In the genomic region with DNA sequence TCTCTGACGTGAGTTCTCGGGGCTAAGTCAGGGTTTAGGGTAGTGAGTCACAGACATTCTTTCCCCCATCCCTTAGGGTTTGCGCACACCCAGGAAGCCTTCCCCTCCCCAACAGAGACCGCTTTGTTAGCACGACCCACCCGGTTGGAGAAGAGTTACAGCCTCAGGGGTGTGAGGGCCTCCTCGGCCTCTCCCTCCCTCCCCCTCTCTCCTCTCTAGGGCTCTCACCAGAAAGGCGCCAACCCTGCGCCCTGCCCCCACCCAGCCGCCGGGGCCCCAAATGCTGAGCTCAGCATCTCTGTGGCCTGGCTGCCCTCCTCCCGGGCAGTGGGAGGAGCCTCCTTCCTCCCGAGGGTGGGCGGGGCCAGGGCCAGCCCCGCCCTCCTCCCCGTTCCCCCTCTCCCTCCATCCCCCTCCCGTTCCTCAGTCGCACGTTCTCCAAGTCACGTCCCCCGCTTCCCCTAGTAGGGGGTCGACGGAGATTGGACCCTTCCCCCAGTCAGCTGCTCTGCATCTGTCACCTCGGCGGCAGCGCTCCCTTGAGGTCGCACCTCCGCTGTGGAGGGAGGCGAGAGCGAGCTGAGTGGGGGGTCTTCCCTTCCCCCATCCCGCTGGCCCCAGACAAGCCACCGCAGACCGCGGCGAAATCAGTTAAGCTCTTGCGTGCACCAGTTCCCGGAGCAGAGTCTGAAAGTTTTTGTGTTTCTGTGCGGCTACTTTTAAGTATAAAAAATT, we compare ENCODE assay signal across 8 cellular contexts. TPM values are rescaled to one million over a fixed set of nuclear protein-coding genes. Genes with fewer than 3 reads are reported as not detected.
A peak's percentile ranks its signal among the peaks of the same experiment; 100 is the strongest.
DNase-seq lines count a peak whose midpoint lies in the region; TF ChIP-seq lines count a peak whose summit lies in the region.

No MANE protein-coding gene starts in this region.

- H3K27me3 ChIP-seq in CD8-positive, alpha-beta memory T cell (ENCODE audit: insufficient read depth, low read length, poor library complexity, severe bottlenecking), result no peaks in the 10 kb centered on the region

- CTCF ChIA-PET in CD8-positive, alpha-beta memory T cell (lab: Charles Lee), result interaction anchor here (0.8 to 4.6 kb wide), 15 partner anchors 8 to 122 kb away, joined by 3 to 29 read pairs (median 4); a partner anchor contains a TSS

- H3K4me1 Mint-ChIP-seq in CD8-positive, alpha-beta memory T cell, result peaks cover 52 to 64% (median 63%) of the 10 kb centered on the region in 3 donors
- H3K4me1 Mint-ChIP-seq in neural crest cell, result peaks cover 56% of the 10 kb centered on the region

- TF ChIP-seq CTCF in GM20000 (IDR thresholded peaks at IDR 0.05; ENCODE audit: extremely low read depth, missing control alignments) (no peak), fibroblast of villous mesenchyme (IDR thresholded peaks at IDR 0.05; ENCODE audit: insufficient read depth, low read depth, low read length) (no peak), neural crest cell (conservative IDR thresholded peaks at IDR 0.05) (no peak)

- DNase-seq in CD8-positive, alpha-beta memory T cell, result peak; percentile 73 to 87 (median 78)
- DNase-seq in GM20000 (ENCODE audit: low spot score) (peak; percentile 86), HPDE6-E6E7 (ENCODE audit: extremely low spot score) (peak; percentile 85), RKO (ENCODE audit: low spot score) (peak; percentile 75), fibroblast of villous mesenchyme (ENCODE audit: low read depth) (peak; percentile 99), neural crest cell (ENCODE audit: low read depth, low spot score) (peak; percentile 92), substantia nigra (lab: John Stamatoyannopoulos, UW) (peak; percentile 48 to 93 (median 84))
- DNase-seq in activated T-helper 9 cell treated with anti-CD3 and anti-CD28 coated beads, Interleukin-2, amount 50 U/mL, for 16 hours (ENCODE audit: low read depth), result peak; percentile 74

- peak overlapping the region; percentile 89 for H3K27ac ChIP-seq in CD8-positive, alpha-beta memory T cell (ENCODE audit: low read depth, low read length)
- H3K27ac ChIP-seq in substantia nigra (ENCODE audit: low read depth, low read length, poor library complexity, severe bottlenecking), result peak overlapping the region; percentile 99

- H3K36me3 Mint-ChIP-seq in CD8-positive, alpha-beta memory T cell, result no peaks in the 10 kb centered on the region
- no peaks in the 10 kb centered on the region for H3K36me3 Mint-ChIP-seq in neural crest cell (ENCODE audit: low read depth)

- H3K4me3 Mint-ChIP-seq in CD8-positive, alpha-beta memory T cell, result peak overlapping the region; percentile 81 to 94 (median 89)
- H3K4me3 Mint-ChIP-seq in neural crest cell, result peak overlapping the region; percentile 91

- H3K4me3 ChIP-seq in CD8-positive, alpha-beta memory T cell (ENCODE audit: low read length), result peak overlapping the region; percentile 72
- H3K4me3 ChIP-seq in fibroblast of villous mesenchyme (ENCODE audit: low read depth, low read length), result peak overlapping the region; percentile 55

- H3K4me1 ChIP-seq in CD8-positive, alpha-beta memory T cell (ENCODE audit: insufficient read depth, low read length), result peaks cover 83% of the 10 kb centered on the region

- no peaks in the 10 kb centered on the region for H3K9me3 Mint-ChIP-seq in CD8-positive, alpha-beta memory T cell
- H3K9me3 Mint-ChIP-seq in neural crest cell, result no peaks in the 10 kb centered on the region

- no peaks in the 10 kb centered on the region for H3K27me3 Mint-ChIP-seq in CD8-positive, alpha-beta memory T cell
- no peaks in the 10 kb centered on the region for H3K27me3 Mint-ChIP-seq in neural crest cell (ENCODE audit: low read depth)

- H3K9me3 ChIP-seq in CD8-positive, alpha-beta memory T cell (ENCODE audit: low read length), result no peaks in the 10 kb centered on the region

- POLR2A ChIA-PET in CD8-positive, alpha-beta memory T cell (lab: Charles Lee), result interaction anchor here (0.6 to 1.7 kb wide), 11 partner anchors 11 to 173 kb away, joined by 3 to 10 read pairs (median 3); a partner anchor contains a TSS

- H3K27ac Mint-ChIP-seq in CD8-positive, alpha-beta memory T cell, result peak overlapping the region; percentile 92 to 99 (median 97)
- H3K27ac Mint-ChIP-seq in neural crest cell (ENCODE audit: unreplicated experiment), result peak overlapping the region; percentile 97

- no peaks in the 10 kb centered on the region for H3K36me3 ChIP-seq in CD8-positive, alpha-beta memory T cell (ENCODE audit: insufficient read depth, low read length)

RNA-seq across cellular contexts. Expression of a gene that starts 13.0 kb away (rescaled TPM):
- 100 to 1,000 TPM; 144 to 156 TPM for total RNA-seq in CD8-positive, alpha-beta memory T cell
- 183 TPM for polyA plus RNA-seq in CD8-positive, alpha-beta memory T cell
- 88.5 and 325 TPM in 2 replicates for total RNA-seq in fibroblast of villous mesenchyme
- total RNA-seq in neural crest cell, result 68.6 and 80.1 TPM in 2 replicates

RNA-seq across cellular contexts. Expression of a gene that starts 44.7 kb away (rescaled TPM):
- total RNA-seq in CD8-positive, alpha-beta memory T cell, result 10 to 100 TPM; 36.3 to 43.2 TPM
- 19.1 TPM for polyA plus RNA-seq in CD8-positive, alpha-beta memory T cell
- total RNA-seq in fibroblast of villous mesenchyme (32.5 and 41.0 TPM in 2 replicates), neural crest cell (31.5 and 35.6 TPM in 2 replicates)

RNA-seq across cellular contexts. Expression of a gene that starts 44.9 kb away (rescaled TPM):
- total RNA-seq in CD8-positive, alpha-beta memory T cell, result 10 to 100 TPM; 68.1 to 78.3 TPM
- polyA plus RNA-seq in CD8-positive, alpha-beta memory T cell, result 329 TPM
- 43.2 and 66.1 TPM in 2 replicates for total RNA-seq in fibroblast of villous mesenchyme
- 53.2 and 57.5 TPM in 2 replicates for total RNA-seq in neural crest cell

Comparison
In these comparisons a context has a peak if more than half of its experiments do, and no peak if none do; other contexts are left out.
1. Peak in every context shown above with its lines: DNase-seq, H3K4me3 ChIP-seq and H3K27ac ChIP-seq.